In the genomic region with DNA sequence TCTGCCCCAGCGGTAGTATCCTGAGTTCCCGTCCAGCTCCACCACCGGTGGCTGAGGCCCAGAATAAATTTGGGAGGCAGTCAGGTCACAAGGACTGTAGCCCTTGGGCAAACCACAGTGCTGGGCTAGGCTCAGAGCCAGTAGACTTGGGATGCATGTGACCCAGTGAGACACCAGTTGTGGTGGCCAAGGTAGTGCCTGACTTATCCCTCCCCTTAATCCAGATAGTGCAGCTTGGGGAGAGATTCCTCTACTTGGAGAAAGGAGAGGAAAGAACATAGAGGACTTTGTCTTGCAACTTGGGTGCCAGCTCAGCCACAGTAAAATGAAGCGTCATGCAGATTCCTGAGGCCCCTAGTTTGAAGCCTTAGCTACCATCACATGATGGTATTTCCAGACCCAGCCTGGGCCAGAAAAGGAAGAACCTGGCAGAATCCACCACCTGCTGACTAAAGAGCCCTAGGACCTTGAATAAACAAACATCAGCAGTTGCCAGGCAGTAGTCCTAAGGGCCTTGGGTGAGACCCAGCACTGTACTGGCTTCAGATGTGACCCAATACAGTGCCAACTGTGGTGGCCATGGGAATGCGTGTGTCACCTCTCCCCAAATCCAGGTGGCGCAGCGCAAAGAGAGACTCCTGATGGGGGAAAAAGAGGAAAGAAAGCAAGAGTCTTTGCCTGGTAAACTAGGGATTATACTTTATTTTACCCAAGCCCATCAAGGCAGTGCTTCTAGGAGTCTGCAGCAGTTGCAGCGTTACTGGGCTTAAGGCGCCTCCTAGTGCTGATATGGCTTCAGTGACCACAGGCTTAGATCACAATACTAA, we compare ENCODE assay signal across 8 cellular contexts. TPM values are rescaled to one million over a fixed set of nuclear protein-coding genes. Genes with fewer than 3 reads are reported as not detected.
DNase-seq lines count a peak whose midpoint lies in the region; ATAC-seq and TF ChIP-seq lines count a peak whose summit lies in the region.

No MANE protein-coding gene starts in this region.

- H3K36me3 ChIP-seq in parathyroid adenoma (ENCODE audit: control insufficient read depth, insufficient read depth, low read length), result no peaks in the 10 kb centered on the region
- H3K36me3 ChIP-seq in upper lobe of left lung, result no peaks in the 10 kb centered on the region

- TF ChIP-seq CTCF in parathyroid adenoma (IDR thresholded peaks at IDR 0.05) (peak; percentile 58), upper lobe of left lung (IDR thresholded peaks at IDR 0.05) (peak; percentile 50 to 79 (median 68))

- H3K27me3 ChIP-seq in parathyroid adenoma (ENCODE audit: control insufficient read depth, insufficient read depth, low read length) (no peaks in the 10 kb centered on the region), upper lobe of left lung (no peaks in the 10 kb centered on the region)

- H3K9ac ChIP-seq in parathyroid adenoma, result no peak overlapping the region

- peak overlapping the region; percentile 62 for H2AFZ ChIP-seq in parathyroid adenoma

- ATAC-seq in GM21737 (IDR thresholded peaks at IDR 0.05; ENCODE audit: unreplicated experiment) (peak; percentile 87), upper lobe of left lung (ENCODE audit: low FRiP score in 2 of 2) (peak; percentile 88 to 91)

- no peak for TF ChIP-seq POLR2A in upper lobe of left lung (IDR thresholded peaks at IDR 0.05)

- DNase-seq in DMS79 (lab: John Stamatoyannopoulos, UW), result peak; percentile 61
- DNase-seq in LoVo (ENCODE audit: low spot score), result peak; percentile 68
- peak; percentile 17 for DNase-seq in SHP77 treated with DMSO at 0.1 percent for 48 hours (lab: John Stamatoyannopoulos, UW)
- DNase-seq in activated naive CD4-positive, alpha-beta T cell treated with Interleukin-2 at 50 U/mL for 16 hours, result peak; percentile 70
- DNase-seq in glomerular visceral epithelial cell (ENCODE audit: extremely low spot score), result peak; percentile 72
- DNase-seq in upper lobe of left lung, result peak in 1 of 2 donors; percentile 71

- H3K4me3 ChIP-seq in parathyroid adenoma (ENCODE audit: low read depth, low read length) (no peak overlapping the region), upper lobe of left lung (no peak overlapping the region)

- H3K4me1 ChIP-seq in parathyroid adenoma (peaks cover 10% of the 10 kb centered on the region), upper lobe of left lung (peaks cover 3 to 6% (median 5%) of the 10 kb centered on the region in 4 donors)

- TF ChIP-seq EP300 in upper lobe of left lung (IDR thresholded peaks at IDR 0.05), result no peak

- 41 to 56% methylated on average over 8 to 9 of the region's 9 CpGs for WGBS in upper lobe of left lung, 2 donors

- H3K4me2 ChIP-seq in parathyroid adenoma (ENCODE audit: low read length), result no peak overlapping the region

- H3K27ac ChIP-seq in parathyroid adenoma (peak overlapping the region; percentile 72), upper lobe of left lung (no peak overlapping the region)

- no peaks in the 10 kb centered on the region for H3K9me3 ChIP-seq in parathyroid adenoma (ENCODE audit: control insufficient read depth, low read length)
- no peaks in the 10 kb centered on the region for H3K9me3 ChIP-seq in upper lobe of left lung

- H3K79me2 ChIP-seq in parathyroid adenoma, result no peaks in the 10 kb centered on the region

RNA-seq across cellular contexts. Expression of a gene that starts 17.0 kb away (rescaled TPM):
- total RNA-seq in upper lobe of left lung, result 10 to 100 TPM in 5 of 6 donors, 1 to 10 TPM in 1; 9.0 to 25.2 (median 17.4) TPM

RNA-seq across cellular contexts. Expression of a gene that starts 54.3 kb away (rescaled TPM):
- 10 to 100 TPM; 12.8 to 47.0 (median 28.3) TPM for total RNA-seq in upper lobe of left lung
